In genomic region chr5:178198151-178198550, GRCh38 we compare ENCODE assay signal across 8 cellular contexts. TPM values are rescaled to one million over a fixed set of nuclear protein-coding genes. Genes with fewer than 3 reads are reported as not detected.
"Had no signal": no experiment of that assay in that cellular context is flagged by ENCODE, and none has a peak within 500 bp of the region (broad histone marks: within the 10 kb centered on the region; RNA-seq: fewer than 3 reads in every experiment).

No MANE protein-coding gene starts in this region.

RNA-seq across cellular contexts. Expression of gene GMCL2, which starts 11.0 kb away (rescaled TPM):
- total RNA-seq: M059J, PC-9, Peyer's patch, Right ventricle myocardium inferior, RPMI7951, SJCRH30 had no signal
- polyA plus RNA-seq: IgD-negative memory B cell, K562 had no signal
